In the genomic region with DNA sequence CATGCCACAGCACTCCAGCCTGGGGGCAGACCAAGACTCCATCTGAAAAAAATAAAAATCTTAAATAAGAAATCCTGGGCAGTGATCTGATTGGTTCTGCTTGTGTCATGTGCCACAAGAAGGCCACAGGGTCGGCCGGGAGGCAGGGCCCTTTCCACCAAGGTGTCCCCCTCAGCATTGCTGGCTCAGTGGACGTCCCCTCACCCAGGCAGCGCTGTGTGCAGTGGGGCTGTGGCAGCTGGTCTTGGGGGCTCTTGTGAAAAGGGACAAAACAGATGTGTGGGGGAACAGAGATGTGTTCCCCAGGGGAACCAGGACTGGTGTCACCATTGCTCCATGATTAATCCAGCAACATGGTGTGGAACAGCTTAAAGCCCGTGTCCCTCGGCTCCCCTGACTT, we compare ENCODE assay signal across 19 cellular contexts.
"Had no signal": no experiment of that assay in that cellular context is flagged by ENCODE, and none has a peak within 500 bp of the region (broad histone marks: within the 10 kb centered on the region; RNA-seq: fewer than 3 reads in every experiment).

No MANE protein-coding gene starts in this region.

- H3K27me3 ChIP-seq: esophagus squamous epithelium, gastroesophageal sphincter, neural progenitor cell, spleen, tibial artery had no signal

- DNase-seq: effector memory CD8-positive, alpha-beta T cell; esophagus squamous epithelium; foreskin fibroblast; glutamatergic neuron; midbrain; occipital lobe; retina; spleen; stimulated activated CD4-positive, alpha-beta T cell treated with anti-CD3 and anti-CD28 coated beads, Interleukin-15, amount 100 ng/mL, for 24 hours; stimulated activated CD4-positive, alpha-beta T cell treated with anti-CD3 and anti-CD28 coated beads, Interleukin-1b, Interleukin-23, amount 100 ng/mL, for 48 hours; stimulated activated CD4-positive, alpha-beta T cell treated with anti-CD3 and anti-CD28 coated beads, Interleukin-4, amount 100 ng/mL, for 24 hours; tibial artery had no signal

- H3K4me3 ChIP-seq: esophagus squamous epithelium, gastroesophageal sphincter, neural progenitor cell, psoas muscle, spleen, tibial artery had no signal

- H3K36me3 ChIP-seq: esophagus squamous epithelium, gastroesophageal sphincter, neural progenitor cell, spleen, tibial artery had no signal

- H3K4me1 ChIP-seq: gastroesophageal sphincter, parathyroid adenoma, psoas muscle, spleen had no signal

- ATAC-seq: effector memory CD8-positive, alpha-beta T cell; gastroesophageal sphincter; natural killer cell treated with Interleukin-12 subunit alpha and Interleukin-12 subunit beta and Interleukin-15 and Interleukin-18, amount 100 ng/mL, for 72 hours; psoas muscle; sciatic nerve; stimulated activated memory B cell treated with anti-CD40 and anti-IgM and Interleukin-4, amounts not matched to agents 10 μg/mL and 1 μg/mL and 100 μg/mL, for 72 hours had no signal

- H3K9me3 ChIP-seq: esophagus squamous epithelium, psoas muscle, spleen, tibial artery had no signal

- H3K27ac ChIP-seq: esophagus squamous epithelium, gastroesophageal sphincter, neural progenitor cell, parathyroid adenoma, psoas muscle, spleen, tibial artery had no signal

- H2AFZ ChIP-seq: neural progenitor cell, parathyroid adenoma had no signal

- H3K9ac ChIP-seq: neural progenitor cell, parathyroid adenoma had no signal

- H3K4me2 ChIP-seq: neural progenitor cell had no signal

- H3K79me2 ChIP-seq: parathyroid adenoma had no signal
